In the genomic region with DNA sequence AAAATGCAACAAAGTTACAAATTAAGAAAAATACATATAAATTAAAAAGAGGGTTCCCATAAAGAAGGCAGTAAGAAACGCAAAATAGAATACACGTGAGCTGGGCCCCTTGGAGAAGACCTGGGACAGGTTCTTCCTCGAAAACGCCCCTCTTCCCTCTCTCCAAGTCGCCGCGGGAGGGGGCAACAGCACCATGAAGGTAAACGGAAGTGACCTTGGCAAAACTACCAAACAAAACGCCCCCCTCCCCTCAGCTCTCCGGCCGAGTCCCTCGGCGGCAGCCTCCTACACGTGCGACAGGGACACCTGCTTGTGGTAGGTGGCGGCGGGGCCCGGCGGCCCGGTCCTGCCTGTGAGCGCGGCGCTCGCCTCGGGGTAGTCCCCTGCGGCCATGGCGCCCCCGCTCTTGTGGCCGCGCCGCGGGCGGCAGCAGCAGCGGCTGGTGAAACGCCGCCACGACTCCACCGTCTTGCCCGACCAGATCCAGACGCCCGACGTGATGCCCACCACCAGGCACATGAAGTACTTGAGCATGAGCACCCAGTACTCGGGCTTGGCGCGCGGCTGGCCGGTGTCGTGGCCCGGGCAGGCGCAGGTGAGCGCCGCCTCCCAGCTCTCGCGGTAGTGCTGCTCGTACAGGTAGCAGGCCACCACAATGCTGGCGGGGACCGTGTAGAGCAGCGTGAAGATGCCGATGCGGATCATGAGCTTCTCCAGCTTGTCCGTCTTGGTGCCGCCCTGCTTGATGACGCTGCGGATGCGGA, we compare ENCODE assay signal across 9 cellular contexts. TPM values are rescaled to one million over a fixed set of nuclear protein-coding genes. Genes with fewer than 3 reads are reported as not detected.
A peak's percentile ranks its signal among the peaks of the same experiment; 100 is the strongest.
DNase-seq lines count a peak whose midpoint lies in the region; ATAC-seq and TF ChIP-seq lines count a peak whose summit lies in the region.
"Had no signal": no experiment of that assay in that cellular context is flagged by ENCODE, and none has a peak within 500 bp of the region (broad histone marks: within the 10 kb centered on the region; RNA-seq: fewer than 3 reads in every experiment).

No MANE protein-coding gene starts in this region.

- H3K4me3 ChIP-seq in GM12875 (ENCODE audit: low read depth, low read length): peak overlapping the region; percentile 8
- peak overlapping the region; percentile 27 for H3K4me3 ChIP-seq in hepatocyte

- no peaks in the 10 kb centered on the region for H3K9me2 ChIP-seq in hepatocyte (replicated peaks; ENCODE audit: insufficient read depth)

- peaks cover 25% of the 10 kb centered on the region for H3K4me1 ChIP-seq in hepatocyte (ENCODE audit: insufficient read depth)

- peak; percentile 55 for DNase-seq in hepatocyte (ENCODE audit: low spot score)
- peak; percentile 84 for DNase-seq in retina
- no peak for DNase-seq in activated CD4-positive, alpha-beta T cell treated with anti-CD3 and anti-CD28 coated beads for 4 hours
- DNase-seq in A172 (ENCODE audit: low spot score): no peak
- no peak for DNase-seq in stimulated activated CD4-positive, alpha-beta T cell treated with anti-CD3 and anti-CD28 coated beads, Interleukin-4, amount 100 ng/mL, for 1 hour
- DNase-seq: activated CD4-positive, CD25-positive, alpha-beta regulatory T cell treated with anti-CD3 and anti-CD28 coated beads, Interleukin-2, amount 50 U/mL, for 72 hours had no signal

- TF ChIP-seq CTCF in GM12875 (IDR thresholded peaks at IDR 0.05; ENCODE audit: borderline replicate concordance, insufficient read depth, low read depth, low read length): 0 out of 2 replicates have a peak, but pooled peaks have one; percentile 13
- TF ChIP-seq CTCF in VCaP (conservative IDR thresholded peaks at IDR 0.05): no peak
- TF ChIP-seq CTCF in hepatocyte (IDR thresholded peaks at IDR 0.05; ENCODE audit: poor library complexity): peak; percentile 10

- peak overlapping the region; percentile 96 for H3K4me2 ChIP-seq in hepatocyte

- WGBS in hepatocyte (ENCODE audit: low lambda C conversion rate, missing lambda C conversion rate): 35% methylated on average over 43 of the region's 65 CpGs

- H3K36me3 ChIP-seq in hepatocyte (replicated peaks; ENCODE audit: insufficient read depth, low read depth): no peaks in the 10 kb centered on the region

- peaks cover 5% of the 10 kb centered on the region for H4K20me1 ChIP-seq in hepatocyte (ENCODE audit: insufficient read depth, poor library complexity, severe bottlenecking)

- no peak overlapping the region for H2AFZ ChIP-seq in hepatocyte

- no peak for ATAC-seq in GM21619 (IDR thresholded peaks at IDR 0.05; ENCODE audit: unreplicated experiment)

- H3K27me3 ChIP-seq in hepatocyte: no peaks in the 10 kb centered on the region

- H3K79me2 ChIP-seq in hepatocyte: peaks cover 66% of the 10 kb centered on the region

- H3K9me3 ChIP-seq in hepatocyte (ENCODE audit: low read depth): no peaks in the 10 kb centered on the region

- H3K27ac ChIP-seq in VCaP (peak overlapping the region; percentile 91), hepatocyte (peak overlapping the region; percentile 97)

RNA-seq across cellular contexts. Expression of a gene that starts 2.8 kb away (rescaled TPM):
- 43.3 and 47.2 TPM in 2 replicates for total RNA-seq in hepatocyte
- 14.4 and 16.8 TPM in 2 replicates for polyA plus RNA-seq in hepatocyte
- 6.5 and 7.0 TPM in 2 replicates for total RNA-seq in A172 (2014; rRNA removed; shearing (Covaris generic))

RNA-seq across cellular contexts. Expression of a gene that starts 55.4 kb away (rescaled TPM):
- total RNA-seq in hepatocyte: 10.3 and 17.6 TPM in 2 replicates
- 12.0 and 13.7 TPM in 2 replicates for polyA plus RNA-seq in hepatocyte
- total RNA-seq in A172 (2014; rRNA removed; shearing (Covaris generic)): 4.9 and 5.5 TPM in 2 replicates

Comparison
In these comparisons a context has a peak if more than half of its experiments do, and no peak if none do; other contexts are left out.
1. DNase-seq: peak in hepatocyte (single experiment) and retina (single experiment); none in activated CD4-positive, alpha-beta T cell treated with anti-CD3 and anti-CD28 coated beads for 4 hours (0 of 2), A172 (single experiment) and stimulated activated CD4-positive, alpha-beta T cell treated with anti-CD3 and anti-CD28 coated beads, Interleukin-4, amount 100 ng/mL, for 1 hour (single experiment).